8 cellular contexts compared by ENCODE assay signal in genomic region chr7:134646425-134647305, GRCh38. TPM values are rescaled to one million over a fixed set of nuclear protein-coding genes. Genes with fewer than 3 reads are reported as not detected.
DNase-seq lines count a peak whose midpoint lies in the region; ATAC-seq and TF ChIP-seq lines count a peak whose summit lies in the region.

Gene BPGM (plus strand): TSS chr7:134646853. CDS start chr7:134661508, 14,655 bp downstream.

- peak; percentile 12 for TF ChIP-seq CTCF in CD14-positive monocyte (IDR thresholded peaks at IDR 0.05)
- no peak for TF ChIP-seq CTCF in left lung (IDR thresholded peaks at IDR 0.05)

- H3K36me3 ChIP-seq in left lung, result no peaks in the 10 kb centered on the region

- H3K4me1 ChIP-seq in left lung, result peaks cover 12 to 32% of the 10 kb centered on the region in 2 donors

- peaks cover 4% of the 10 kb centered on the region for H3K4me1 Mint-ChIP-seq in CD14-positive monocyte

- H3K27ac ChIP-seq in left lung, result peak within 1 kb of the TSS; percentile 84 to 87

- peaks cover 7 to 8% of the 10 kb centered on the region in 2 donors for H3K36me3 Mint-ChIP-seq in CD14-positive monocyte

- no peaks in the 10 kb centered on the region for H3K27me3 ChIP-seq in left lung

- intact Hi-C loops in CD14-positive monocyte (cut with micrococcal nuclease) (loop anchor here in 1 of 2 donors (10.0 kb wide), 1 partner anchor 1018 kb away; the partner anchor contains the start of gene STMP1), left lung (cut with DNase I) (no loop called here)

- H3K27ac Mint-ChIP-seq in CD14-positive monocyte, result no peak within 1 kb of the TSS

- no peaks in the 10 kb centered on the region for H3K9me3 ChIP-seq in left lung

- peak within 1 kb of the TSS; percentile 63 to 75 for H3K4me3 ChIP-seq in left lung

- DNase-seq in CD14-positive monocyte (ENCODE audit: low spot score) (peak; percentile 99), NCI-H69 (lab: John Stamatoyannopoulos, UW) (peak; percentile 100), dermis blood vessel endothelial cell (peak; percentile 100), left lung (peak; percentile 92 to 98)
- DNase-seq in activated CD4-positive, alpha-beta T cell treated with anti-CD3 and anti-CD28 coated beads, Interleukin-2, amount 50 U/mL, for 1 hour, result peak; percentile 95
- peak; percentile 92 to 93 for DNase-seq in stimulated activated CD4-positive, alpha-beta T cell treated with anti-CD3 and anti-CD28 coated beads, Interleukin-2, amount 100 ng/mL, for 48 hours

- ATAC-seq in GM19351 (IDR thresholded peaks at IDR 0.05; ENCODE audit: unreplicated experiment) (peak; percentile 96), HG03521 (IDR thresholded peaks at IDR 0.05; ENCODE audit: unreplicated experiment) (peak; percentile 99), left lung (peak; percentile 99)

- H3K27me3 Mint-ChIP-seq in CD14-positive monocyte (ENCODE audit: low read depth in 3 of 3), result peaks cover 2 to 5% (median 3%) of the 10 kb centered on the region in 3 donors

- H3K9me3 Mint-ChIP-seq in CD14-positive monocyte, result peaks cover 0 to 7% (median 3%) of the 10 kb centered on the region in 7 donors

- H3K4me3 Mint-ChIP-seq in CD14-positive monocyte, result no peak within 1 kb of the TSS

RNA-seq across cellular contexts. Expression of gene BPGM, which starts in this region (rescaled TPM):
- 10 to 100 TPM; 18.4 to 20.6 TPM for polyA plus RNA-seq in CD14-positive monocyte
- total RNA-seq in dermis blood vessel endothelial cell, result 20.3 and 20.6 TPM in 2 replicates
- 10 to 100 TPM; 16.0 to 18.6 TPM for total RNA-seq in left lung

Comparison
In these comparisons a context has a peak if more than half of its experiments do, and no peak if none do; other contexts are left out.
1. Peak in every context shown above with its lines: DNase-seq, ATAC-seq, H3K4me3 ChIP-seq and H3K27ac ChIP-seq.